ENCODE assay signal across 8 cellular contexts in the genomic region with DNA sequence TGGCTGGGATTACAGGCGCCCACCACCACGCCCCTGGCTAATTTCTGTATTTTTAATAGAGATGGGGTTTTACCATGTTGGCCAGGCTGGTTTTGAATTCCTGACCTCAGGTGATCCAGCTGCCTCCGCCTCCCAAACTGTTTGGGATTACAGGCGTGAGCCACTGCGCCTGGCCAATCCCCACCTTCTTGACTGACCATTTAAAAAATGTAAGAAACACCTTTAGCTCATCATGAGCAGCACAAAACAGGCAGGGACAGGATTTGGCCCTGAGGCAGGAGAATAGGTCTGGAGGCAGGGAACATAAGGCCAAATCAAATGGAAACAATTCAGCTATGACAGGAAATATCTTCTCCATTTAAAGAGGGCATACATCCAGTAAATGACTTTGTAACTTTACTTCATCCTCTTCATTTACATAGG. TPM values are rescaled to one million over a fixed set of nuclear protein-coding genes. Genes with fewer than 3 reads are reported as not detected.
DNase-seq lines count a peak whose midpoint lies in the region; ATAC-seq, FAIRE-seq and TF ChIP-seq lines count a peak whose summit lies in the region.

No MANE protein-coding gene starts in this region.

- ATAC-seq in GM18511 (IDR thresholded peaks at IDR 0.05; ENCODE audit: unreplicated experiment) = no peak
- no peak for ATAC-seq in activated CD4-positive, CD25-positive, alpha-beta regulatory T cell treated with anti-CD3 and anti-CD28 coated beads, Interleukin-2, amount 50 U/mL, for 24 hours

- TF ChIP-seq POLR2A in GM12892 (IDR thresholded peaks at IDR 0.05; ENCODE audit: low read depth, low read length) = no peak

- H3K4me3 ChIP-seq in WI38 (ENCODE audit: low read depth, low read length) = peak overlapping the region; percentile 60
- peak overlapping the region; percentile 49 to 65 for H3K4me3 ChIP-seq in foreskin fibroblast (ENCODE audit: low read depth in 1 of 2, low read length in 2 of 2)
- no peak overlapping the region for H3K4me3 ChIP-seq in small intestine (ENCODE audit: low read depth in 1 of 2, low read length in 2 of 2)

- in situ Hi-C loops in G401 (cut with HindIII; ENCODE audit: low sequenced_read_pairs) = no loop called here

- H3K27ac ChIP-seq in small intestine (ENCODE audit: low read depth in 1 of 2, low read length in 1 of 2) = peak overlapping the region; percentile 87 to 91

- no peak for TF ChIP-seq CTCF in WI38 (IDR thresholded peaks at IDR 0.05; ENCODE audit: low read depth, low read length)
- no peak for TF ChIP-seq CTCF in foreskin fibroblast (IDR thresholded peaks at IDR 0.05; ENCODE audit: low read depth, low read length)

- FAIRE-seq in GM12892 (lab: Jason Lieb, UNC) (peak; percentile 40), small intestine (lab: Jason Lieb, UNC) (no peak)

- no peaks in the 10 kb centered on the region for H3K9me3 ChIP-seq in small intestine (ENCODE audit: control insufficient read depth, low read depth)

- peaks cover 3 to 9% of the 10 kb centered on the region in 2 donors for H3K4me1 ChIP-seq in small intestine (ENCODE audit: control insufficient read depth in 2 of 2, insufficient read depth in 1 of 2, low read depth in 1 of 2, low read length in 1 of 2)

- WGBS in small intestine, 3 donors = 67 to 78% (median 74%) methylated on average over 5 of the region's 5 CpGs

- H3K27me3 ChIP-seq in small intestine (ENCODE audit: control insufficient read depth in 2 of 2, insufficient read depth in 2 of 2, low read length in 2 of 2) = no peaks in the 10 kb centered on the region

- peaks cover 0 to 3% of the 10 kb centered on the region in 2 donors for H3K36me3 ChIP-seq in small intestine (ENCODE audit: control insufficient read depth in 2 of 2, insufficient read depth in 2 of 2, low read length in 2 of 2)

- DNase-seq in GM12892 (ENCODE audit: insufficient read length) = no peak
- DNase-seq in foreskin fibroblast = no peak
- no peak for DNase-seq in small intestine
- DNase-seq in G401 (ENCODE audit: low spot score) = no peak
- DNase-seq in SW 1271 (lab: John Stamatoyannopoulos, UW) = no peak

RNA-seq across cellular contexts. Expression of gene MPV17L2, which starts 1.4 kb away (rescaled TPM):
- polyA plus RNA-seq in GM12892 (2012; ENCODE audit: missing spikeins) = 7.1 TPM
- polyA plus RNA-seq in small intestine = 10 to 100 TPM; 12.5 to 25.9 (median 21.9) TPM
- 30.4 and 67.0 TPM in 2 replicates for total RNA-seq in G401 (2014; rRNA removed; shearing (Covaris generic))

RNA-seq across cellular contexts. Expression of gene RAB3A, which starts 12.2 kb away (rescaled TPM):
- 2.2 TPM for polyA plus RNA-seq in GM12892 (2012; ENCODE audit: missing spikeins)
- 1 to 10 TPM in 2 of 3 donors, under 1 TPM in 1; 0.81 to 6.0 (median 2.0) TPM for polyA plus RNA-seq in small intestine
- 0.14 and 2.0 TPM in 2 replicates for total RNA-seq in G401 (2014; rRNA removed; shearing (Covaris generic))

RNA-seq across cellular contexts. Expression of gene IFI30, which starts 18.0 kb away (rescaled TPM):
- polyA plus RNA-seq in GM12892 (2012; ENCODE audit: missing spikeins) = 309 TPM
- 100 to 1,000 TPM in 1 of 3 donors, 10 to 100 TPM in 2; 51.9 to 178 (median 91.6) TPM for polyA plus RNA-seq in small intestine
- total RNA-seq in G401 (2014; rRNA removed; shearing (Covaris generic)) = 77.6 and 103 TPM in 2 replicates

RNA-seq across cellular contexts. Expression of gene PDE4C, which starts 34.6 kb away (rescaled TPM):
- polyA plus RNA-seq in GM12892 (2012; ENCODE audit: missing spikeins) = 2.2 TPM
- 1 to 10 TPM in 1 of 3 donors, not detected in 2; 1.1 TPM for polyA plus RNA-seq in small intestine
- total RNA-seq in G401 (2014; rRNA removed; shearing (Covaris generic)) = 11.1 and 17.0 TPM in 2 replicates

RNA-seq across cellular contexts. Expression of gene PIK3R2, which starts 38.7 kb away (rescaled TPM):
- 4.0 TPM for polyA plus RNA-seq in GM12892 (2012; ENCODE audit: missing spikeins)
- polyA plus RNA-seq in small intestine = 10 to 100 TPM in 1 of 3 donors, 1 to 10 TPM in 2; 1.6 to 14.2 (median 2.0) TPM
- 7.9 and 31.5 TPM in 2 replicates for total RNA-seq in G401 (2014; rRNA removed; shearing (Covaris generic))

Comparison
In these comparisons a context has a peak if more than half of its experiments do, and no peak if none do; other contexts are left out.
1. H3K4me3 ChIP-seq: peak in WI38 (single experiment) and foreskin fibroblast (2 of 2); none in small intestine (0 of 2).